14 cellular contexts compared by ENCODE assay signal in genomic region chr2:23492941-23493340, GRCh38.
DNase-seq lines count a peak whose midpoint lies in the region; ATAC-seq lines count a peak whose summit lies in the region.
"Had no signal": no experiment of that assay in that cellular context is flagged by ENCODE, and none has a peak within 500 bp of the region (broad histone marks: within the 10 kb centered on the region; RNA-seq: fewer than 3 reads in every experiment).

No MANE protein-coding gene starts in this region.

- intact Hi-C loops in Right ventricle myocardium superior (cut with DNase I) (no loop called here), cardiac septum (cut with DNase I) (no loop called here)

- peak; percentile 18 for DNase-seq in Right ventricle myocardium superior
- DNase-seq in cardiac septum (ENCODE audit: low spot score), result no peak
- peak; percentile 93 for DNase-seq in NCI-H524 treated with DMSO at 0.1 percent for 48 hours (lab: John Stamatoyannopoulos, UW)
- peak; percentile 69 for DNase-seq in ureter (ENCODE audit: low spot score)
- DNase-seq in T-helper 9 cell, result no peak
- DNase-seq in kidney tubule cell (ENCODE audit: low spot score), result no peak
- no peak for DNase-seq in activated gamma-delta T cell (lab: John Stamatoyannopoulos, UW)
- DNase-seq: activated CD4-positive, alpha-beta T cell treated with anti-CD3 and anti-CD28 coated beads, Interleukin-2, amount 10 ng/mL, durations not matched to agents 7 days and 5 days; Calu3; stimulated activated CD4-positive, alpha-beta T cell treated with anti-CD3 and anti-CD28 coated beads, Interleukin-2, amount 100 ng/mL, for 24 hours; T-helper 17 cell had no signal

- ATAC-seq in Right ventricle myocardium superior (ENCODE audit: poor library complexity), result no peak
- ATAC-seq in esophagus mucosa, result peak; percentile 89
- ATAC-seq: activated T-helper 17 cell treated with anti-CD3 and anti-CD28 coated beads, Interleukin-2, amount 50 U/mL, for 72 hours; K562; T-helper 17 cell had no signal

Comparison
In these comparisons a context has a peak if more than half of its experiments do, and no peak if none do; other contexts are left out.
1. DNase-seq: peak in Right ventricle myocardium superior (single experiment), NCI-H524 treated with DMSO at 0.1 percent for 48 hours (single experiment) and ureter (single experiment); none in cardiac septum (single experiment), T-helper 9 cell (single experiment), kidney tubule cell (single experiment) and activated gamma-delta T cell (single experiment).